ENCODE assay signal across 8 cellular contexts in genomic region chr5:52948418-52949076, GRCh38. TPM values are rescaled to one million over a fixed set of nuclear protein-coding genes. Genes with fewer than 3 reads are reported as not detected.
A peak's percentile ranks its signal among the peaks of the same experiment; 100 is the strongest.
DNase-seq lines count a peak whose midpoint lies in the region; ATAC-seq, FAIRE-seq and TF ChIP-seq lines count a peak whose summit lies in the region.

No MANE protein-coding gene starts in this region.

- DNase-seq in GM10266 (ENCODE audit: extremely low spot score) (peak; percentile 38), H54 (ENCODE audit: insufficient read length, low spot score) (no peak), LHCN-M2 (ENCODE audit: low read depth) (peak; percentile 90), SJCRH30 (peak; percentile 65 to 84), glutamatergic neuron (peak; percentile 42), psoas muscle (peak in 1 of 2 donors; percentile 17), cerebellar nuclear complex (lab: John Stamatoyannopoulos, UW) (no peak)
- DNase-seq in activated naive CD4-positive, alpha-beta T cell treated with anti-CD3 and anti-CD28 coated beads, Interleukin-2, amount 10 ng/mL, durations not matched to agents 7 days and 5 days = peak; percentile 81

- no peaks in the 10 kb centered on the region for H3K9me3 Mint-ChIP-seq in activated naive CD4-positive, alpha-beta T cell treated with anti-CD3 and anti-CD28 coated beads, Interleukin-2, amount 10 ng/mL, durations not matched to agents 7 days and 5 days
- no peaks in the 10 kb centered on the region for H3K9me3 Mint-ChIP-seq in glutamatergic neuron (ENCODE audit: unreplicated experiment)

- no peak overlapping the region for H3K27ac Mint-ChIP-seq in activated naive CD4-positive, alpha-beta T cell treated with anti-CD3 and anti-CD28 coated beads, Interleukin-2, amount 10 ng/mL, durations not matched to agents 7 days and 5 days
- H3K27ac Mint-ChIP-seq in glutamatergic neuron (ENCODE audit: unreplicated experiment) = no peak overlapping the region

- peak; percentile 71 for TF ChIP-seq CTCF in GM10266 (IDR thresholded peaks at IDR 0.05; ENCODE audit: control insufficient read depth, insufficient read depth, low read depth, missing control alignments)
- peak; percentile 71 for TF ChIP-seq CTCF in glutamatergic neuron (IDR thresholded peaks at IDR 0.05; ENCODE audit: partially characterized antibody, unreplicated experiment)
- TF ChIP-seq CTCF in psoas muscle (IDR thresholded peaks at IDR 0.05) = peak; percentile 71

- ATAC-seq in psoas muscle = peak; percentile 71 to 81 (median 78)

- intact Hi-C loops in psoas muscle (cut with DNase I) = loop anchor here (2.0 to 10.0 kb wide), 3 partner anchors 144 to 1266 kb away; no protein-coding TSS in a partner anchor

- 48 to 61% (median 52%) methylated on average over 1 of the region's 1 CpG for WGBS in psoas muscle, 3 donors

- H3K27me3 ChIP-seq in SJCRH30 = no peaks in the 10 kb centered on the region
- no peaks in the 10 kb centered on the region for H3K27me3 ChIP-seq in psoas muscle (ENCODE audit: insufficient read depth in 3 of 3, low read length in 2 of 3)

- H3K27ac ChIP-seq in SJCRH30 = peak overlapping the region; percentile 53
- H3K27ac ChIP-seq in psoas muscle = no peak overlapping the region

- H3K27me3 Mint-ChIP-seq in activated naive CD4-positive, alpha-beta T cell treated with anti-CD3 and anti-CD28 coated beads, Interleukin-2, amount 10 ng/mL, durations not matched to agents 7 days and 5 days = peaks cover 7% of the 10 kb centered on the region
- no peaks in the 10 kb centered on the region for H3K27me3 Mint-ChIP-seq in glutamatergic neuron (ENCODE audit: unreplicated experiment)

- no peaks in the 10 kb centered on the region for H3K36me3 Mint-ChIP-seq in activated naive CD4-positive, alpha-beta T cell treated with anti-CD3 and anti-CD28 coated beads, Interleukin-2, amount 10 ng/mL, durations not matched to agents 7 days and 5 days
- no peaks in the 10 kb centered on the region for H3K36me3 Mint-ChIP-seq in glutamatergic neuron (ENCODE audit: unreplicated experiment)

- TF ChIP-seq POLR2A in H54 (IDR thresholded peaks at IDR 0.05; ENCODE audit: low read depth, low read length) = no peak

- H3K4me1 Mint-ChIP-seq in activated naive CD4-positive, alpha-beta T cell treated with anti-CD3 and anti-CD28 coated beads, Interleukin-2, amount 10 ng/mL, durations not matched to agents 7 days and 5 days = peaks cover 24% of the 10 kb centered on the region
- H3K4me1 Mint-ChIP-seq in glutamatergic neuron (ENCODE audit: low read depth, unreplicated experiment) = no peaks in the 10 kb centered on the region

- no peaks in the 10 kb centered on the region for H3K9me3 ChIP-seq in SJCRH30 (replicated peaks)
- no peaks in the 10 kb centered on the region for H3K9me3 ChIP-seq in psoas muscle

- H3K36me3 ChIP-seq in SJCRH30 = no peaks in the 10 kb centered on the region
- H3K36me3 ChIP-seq in psoas muscle (ENCODE audit: insufficient read depth in 1 of 2, low read depth in 1 of 2) = no peaks in the 10 kb centered on the region

- CTCF ChIA-PET in activated naive CD4-positive, alpha-beta T cell treated with anti-CD3 and anti-CD28 coated beads, Interleukin-2, amount 10 ng/mL, durations not matched to agents 7 days and 5 days (lab: Charles Lee) = interaction anchor here (0.6 to 8.8 kb wide), 38 partner anchors 8 to 1305 kb away, joined by 3 to 178 read pairs (median 6); partner anchors contain the start of genes ITGA2 and MOCS2

- H3K4me3 ChIP-seq in SJCRH30 (no peak overlapping the region), psoas muscle (no peak overlapping the region)

- no peak overlapping the region for H3K4me3 Mint-ChIP-seq in activated naive CD4-positive, alpha-beta T cell treated with anti-CD3 and anti-CD28 coated beads, Interleukin-2, amount 10 ng/mL, durations not matched to agents 7 days and 5 days
- no peak overlapping the region for H3K4me3 Mint-ChIP-seq in glutamatergic neuron (ENCODE audit: unreplicated experiment)

- H3K4me1 ChIP-seq in SJCRH30 (peaks cover 15% of the 10 kb centered on the region), psoas muscle (no peaks in the 10 kb centered on the region)

- FAIRE-seq in H54 (lab: Jason Lieb, UNC) = peak; percentile 85

RNA-seq across cellular contexts. Expression of gene ITGA2, which starts 40.6 kb away (rescaled TPM):
- 1.5 TPM in 2 replicates for total RNA-seq in LHCN-M2 (2014; rRNA removed)
- 0.13 TPM for polyA plus RNA-seq in LHCN-M2 (2012)
- total RNA-seq in SJCRH30 (2014; rRNA removed; shearing (Covaris generic)) = 0.15 and 0.26 TPM in 2 replicates
- not detected for total RNA-seq in glutamatergic neuron (ENCODE audit: unreplicated experiment)
- total RNA-seq in psoas muscle = under 1 TPM; 0.36 to 0.91 (median 0.68) TPM
- under 1 TPM; 0.10 to 0.86 (median 0.17) TPM for polyA plus RNA-seq in psoas muscle

Comparison
In these comparisons a context has a peak if more than half of its experiments do, and no peak if none do; other contexts are left out.
1. DNase-seq: peak in GM10266 (single experiment), LHCN-M2 (single experiment), SJCRH30 (2 of 2), activated naive CD4-positive, alpha-beta T cell treated with anti-CD3 and anti-CD28 coated beads, Interleukin-2, amount 10 ng/mL, durations not matched to agents 7 days and 5 days (single experiment) and glutamatergic neuron (single experiment); none in H54 (single experiment) and cerebellar nuclear complex (0 of 2).
2. Peak in every context shown above with its lines, with median percentiles within 50 percentile points of each other: CTCF ChIP-seq.